30 cellular contexts compared by ENCODE assay signal in genomic region chr4:16758206-16758605, GRCh38.
"Had no signal": no experiment of that assay in that cellular context is flagged by ENCODE, and none has a peak within 500 bp of the region (broad histone marks: within the 10 kb centered on the region; RNA-seq: fewer than 3 reads in every experiment).

No MANE protein-coding gene starts in this region.

- DNase-seq: activated CD4-positive, alpha-beta memory T cell treated with anti-CD3 and anti-CD28 coated beads for 36 hours; activated CD4-positive, alpha-beta T cell treated with anti-CD3 and anti-CD28 coated beads for 36 hours; activated CD4-positive, alpha-beta T cell treated with anti-CD3 and anti-CD28 coated beads, Interleukin-2, amount 10 ng/mL, durations not matched to agents 24 days and 14 days; activated CD4-positive, CD25-positive, alpha-beta regulatory T cell; activated CD4-positive, CD25-positive, alpha-beta regulatory T cell treated with anti-CD3 and anti-CD28 coated beads, Interleukin-2, amount 50 U/mL, for 72 hours; activated CD8-positive, alpha-beta memory T cell treated with anti-CD3 and anti-CD28 coated beads, Interleukin-2, amount 10 ng/mL, durations not matched to agents 7 days and 5 days; activated CD8-positive, alpha-beta memory T cell treated with anti-CD3 and anti-CD28 coated beads, Interleukin-2, amount 50 U/mL, for 4 hours; activated CD8-positive, alpha-beta T cell treated with anti-CD3 and anti-CD28 coated beads, Interleukin-2, amount 10 ng/mL, durations not matched to agents 7 days and 5 days; activated effector memory CD4-positive, alpha-beta T cell treated with anti-CD3 and anti-CD28 coated beads, Interleukin-2, amount 50 U/mL, for 16 hours; activated naive CD4-positive, alpha-beta T cell treated with anti-CD3 and anti-CD28 coated beads, Interleukin-2, amount 10 ng/mL, durations not matched to agents 7 days and 5 days; activated naive CD8-positive, alpha-beta T cell treated with anti-CD3 and anti-CD28 coated beads, Interleukin-2, amount 10 ng/mL, durations not matched to agents 7 days and 5 days; activated T-cell treated with anti-CD3 and anti-CD28 coated beads, Interleukin-2, amount 50 U/mL, for 1 hour; activated T-cell treated with anti-CD3 and anti-CD28 coated beads, Interleukin-2, amount 50 U/mL, for 48 hours; brain microvascular endothelial cell; dorsolateral prefrontal cortex; effector memory CD4-positive, alpha-beta T cell; endodermal cell; foreskin keratinocyte; gastrocnemius medialis; glutamatergic neuron; T-helper 2 cell had no signal

- H3K27ac ChIP-seq: ascending aorta, brain microvascular endothelial cell, coronary artery, foreskin keratinocyte, gastrocnemius medialis had no signal

- H3K9me3 ChIP-seq: ascending aorta, gastrocnemius medialis had no signal

- H3K27me3 ChIP-seq: ascending aorta, brain microvascular endothelial cell, dorsolateral prefrontal cortex, gastrocnemius medialis had no signal

- H3K27me3 Mint-ChIP-seq: activated CD4-positive, alpha-beta memory T cell treated with anti-CD3 and anti-CD28 coated beads for 36 hours; activated CD4-positive, alpha-beta T cell treated with anti-CD3 and anti-CD28 coated beads, Interleukin-2, amount 10 ng/mL, durations not matched to agents 24 days and 14 days; activated CD8-positive, alpha-beta memory T cell treated with anti-CD3 and anti-CD28 coated beads, Interleukin-2, amount 10 ng/mL, durations not matched to agents 7 days and 5 days; activated naive CD4-positive, alpha-beta T cell treated with anti-CD3 and anti-CD28 coated beads, Interleukin-2, amount 10 ng/mL, durations not matched to agents 7 days and 5 days; activated naive CD8-positive, alpha-beta T cell treated with anti-CD3 and anti-CD28 coated beads, Interleukin-2, amount 10 ng/mL, durations not matched to agents 7 days and 5 days; central memory CD8-positive, alpha-beta T cell; dendritic cell treated with granulocyte-macrophage colony-stimulating factor and Interleukin-4, amounts not matched to agents 40 ng/mL and 50 ng/mL, for 4 days had no signal

- H3K4me3 ChIP-seq: ascending aorta, coronary artery, gastrocnemius medialis had no signal

- FAIRE-seq: bronchial epithelial cell had no signal

- H3K4me1 Mint-ChIP-seq: activated CD4-positive, alpha-beta T cell treated with anti-CD3 and anti-CD28 coated beads for 36 hours; activated CD4-positive, alpha-beta T cell treated with anti-CD3 and anti-CD28 coated beads, Interleukin-2, amount 10 ng/mL, durations not matched to agents 24 days and 14 days; activated CD8-positive, alpha-beta memory T cell treated with anti-CD3 and anti-CD28 coated beads, Interleukin-2, amount 10 ng/mL, durations not matched to agents 7 days and 5 days; activated naive CD4-positive, alpha-beta T cell treated with anti-CD3 and anti-CD28 coated beads, Interleukin-2, amount 10 ng/mL, durations not matched to agents 7 days and 5 days; activated naive CD8-positive, alpha-beta T cell treated with anti-CD3 and anti-CD28 coated beads, Interleukin-2, amount 10 ng/mL, durations not matched to agents 7 days and 5 days; central memory CD8-positive, alpha-beta T cell had no signal

- H3K9me3 Mint-ChIP-seq: activated CD4-positive, alpha-beta memory T cell treated with anti-CD3 and anti-CD28 coated beads for 36 hours; activated CD4-positive, alpha-beta T cell treated with anti-CD3 and anti-CD28 coated beads, Interleukin-2, amount 10 ng/mL, durations not matched to agents 24 days and 14 days; activated naive CD4-positive, alpha-beta T cell treated with anti-CD3 and anti-CD28 coated beads, Interleukin-2, amount 10 ng/mL, durations not matched to agents 7 days and 5 days; activated naive CD4-positive, alpha-beta T cell treated with anti-CD3 and anti-CD28 coated beads, Interleukin-2, amount 50 U/mL, for 72 hours; activated naive CD8-positive, alpha-beta T cell treated with anti-CD3 and anti-CD28 coated beads, Interleukin-2, amount 10 ng/mL, durations not matched to agents 7 days and 5 days; activated T-helper 1 cell treated with anti-CD3 and anti-CD28 coated beads, Interleukin-12 subunit alpha, Interleukin-12 subunit beta, Interleukin-2, Interleukin-4 antibody, amounts not matched to agents 30 ng/mL and 10 ng/mL and 1 ng/mL, durations not matched to agents 14 hours and 24 hours and 36 hours; activated T-helper 2 cell treated with anti-CD3 and anti-CD28 coated beads, Interferon-gamma antibody, Interleukin-2, Interleukin-4, amounts not matched to agents 10 μg/mL and 5 μg/mL and 100 μg/mL, durations not matched to agents 14 hours and 24 hours and 36 hours; central memory CD8-positive, alpha-beta T cell; dendritic cell treated with granulocyte-macrophage colony-stimulating factor and Interleukin-4, amounts not matched to agents 40 ng/mL and 50 ng/mL, for 4 days; endodermal cell had no signal

- H3K4me1 ChIP-seq: foreskin keratinocyte, gastrocnemius medialis had no signal

- H3K4me3 Mint-ChIP-seq: activated CD4-positive, alpha-beta memory T cell treated with anti-CD3 and anti-CD28 coated beads for 36 hours; activated CD4-positive, alpha-beta T cell treated with anti-CD3 and anti-CD28 coated beads for 36 hours; activated CD4-positive, alpha-beta T cell treated with anti-CD3 and anti-CD28 coated beads, Interleukin-2, amount 10 ng/mL, durations not matched to agents 24 days and 14 days; activated CD8-positive, alpha-beta memory T cell treated with anti-CD3 and anti-CD28 coated beads, Interleukin-2, amount 10 ng/mL, durations not matched to agents 7 days and 5 days; activated CD8-positive, alpha-beta T cell treated with anti-CD3 and anti-CD28 coated beads, Interleukin-2, amount 10 ng/mL, durations not matched to agents 7 days and 5 days; activated naive CD4-positive, alpha-beta T cell treated with anti-CD3 and anti-CD28 coated beads, Interleukin-2, amount 10 ng/mL, durations not matched to agents 7 days and 5 days; activated naive CD8-positive, alpha-beta T cell treated with anti-CD3 and anti-CD28 coated beads, Interleukin-2, amount 10 ng/mL, durations not matched to agents 7 days and 5 days; activated T-helper 1 cell treated with anti-CD3 and anti-CD28 coated beads, Interleukin-12 subunit alpha, Interleukin-12 subunit beta, Interleukin-2, Interleukin-4 antibody, amounts not matched to agents 30 ng/mL and 10 ng/mL and 1 ng/mL, durations not matched to agents 14 hours and 24 hours and 36 hours; central memory CD8-positive, alpha-beta T cell; dendritic cell treated with granulocyte-macrophage colony-stimulating factor and Interleukin-4, amounts not matched to agents 40 ng/mL and 50 ng/mL, for 4 days; endodermal cell had no signal

- H3K27ac Mint-ChIP-seq: activated CD4-positive, alpha-beta memory T cell treated with anti-CD3 and anti-CD28 coated beads for 36 hours; activated CD4-positive, alpha-beta T cell treated with anti-CD3 and anti-CD28 coated beads for 36 hours; activated CD4-positive, alpha-beta T cell treated with anti-CD3 and anti-CD28 coated beads, Interleukin-2, amount 10 ng/mL, durations not matched to agents 24 days and 14 days; activated CD8-positive, alpha-beta memory T cell treated with anti-CD3 and anti-CD28 coated beads, Interleukin-2, amount 10 ng/mL, durations not matched to agents 7 days and 5 days; activated CD8-positive, alpha-beta T cell treated with anti-CD3 and anti-CD28 coated beads, Interleukin-2, amount 10 ng/mL, durations not matched to agents 7 days and 5 days; activated naive CD4-positive, alpha-beta T cell treated with anti-CD3 and anti-CD28 coated beads, Interleukin-2, amount 10 ng/mL, durations not matched to agents 7 days and 5 days; activated naive CD4-positive, alpha-beta T cell treated with anti-CD3 and anti-CD28 coated beads, Interleukin-2, amount 50 U/mL, for 72 hours; activated naive CD8-positive, alpha-beta T cell treated with anti-CD3 and anti-CD28 coated beads, Interleukin-2, amount 10 ng/mL, durations not matched to agents 7 days and 5 days; activated T-helper 1 cell treated with anti-CD3 and anti-CD28 coated beads, Interleukin-12 subunit alpha, Interleukin-12 subunit beta, Interleukin-2, Interleukin-4 antibody, amounts not matched to agents 30 ng/mL and 10 ng/mL and 1 ng/mL, durations not matched to agents 14 hours and 24 hours and 36 hours; activated T-helper 2 cell treated with anti-CD3 and anti-CD28 coated beads, Interferon-gamma antibody, Interleukin-2, Interleukin-4, amounts not matched to agents 10 μg/mL and 5 μg/mL and 100 μg/mL, durations not matched to agents 14 hours and 24 hours and 36 hours; dendritic cell treated with granulocyte-macrophage colony-stimulating factor and Interleukin-4, amounts not matched to agents 40 ng/mL and 50 ng/mL, for 4 days; endodermal cell had no signal

- ATAC-seq: activated CD4-positive, alpha-beta T cell treated with anti-CD3 and anti-CD28 coated beads for 36 hours; activated CD8-positive, alpha-beta memory T cell treated with anti-CD3 and anti-CD28 coated beads, Interleukin-2, amount 10 ng/mL, durations not matched to agents 7 days and 5 days; activated CD8-positive, alpha-beta T cell treated with anti-CD3 and anti-CD28 coated beads, Interleukin-2, amount 10 ng/mL, durations not matched to agents 7 days and 5 days; activated naive CD4-positive, alpha-beta T cell treated with anti-CD3 and anti-CD28 coated beads, Interleukin-2, amount 50 U/mL, for 72 hours; esophagus mucosa; foreskin keratinocyte; gastrocnemius medialis had no signal

- H3K36me3 ChIP-seq: ascending aorta, brain microvascular endothelial cell, gastrocnemius medialis had no signal

- H3K36me3 Mint-ChIP-seq: activated CD4-positive, alpha-beta memory T cell treated with anti-CD3 and anti-CD28 coated beads for 36 hours; activated CD8-positive, alpha-beta memory T cell treated with anti-CD3 and anti-CD28 coated beads, Interleukin-2, amount 10 ng/mL, durations not matched to agents 7 days and 5 days; activated naive CD4-positive, alpha-beta T cell treated with anti-CD3 and anti-CD28 coated beads, Interleukin-2, amount 10 ng/mL, durations not matched to agents 7 days and 5 days; activated naive CD4-positive, alpha-beta T cell treated with anti-CD3 and anti-CD28 coated beads, Interleukin-2, amount 50 U/mL, for 72 hours; activated naive CD8-positive, alpha-beta T cell treated with anti-CD3 and anti-CD28 coated beads, Interleukin-2, amount 10 ng/mL, durations not matched to agents 7 days and 5 days had no signal
